Comparison of ENCODE assay signal across 9 cellular contexts in genomic region chr2:179106342-179107178, GRCh38. TPM values are rescaled to one million over a fixed set of nuclear protein-coding genes. Genes with fewer than 3 reads are reported as not detected.
DNase-seq lines count a peak whose midpoint lies in the region; ATAC-seq and TF ChIP-seq lines count a peak whose summit lies in the region.
"Had no signal": no experiment of that assay in that cellular context is flagged by ENCODE, and none has a peak within 500 bp of the region (broad histone marks: within the 10 kb centered on the region; RNA-seq: fewer than 3 reads in every experiment).

No MANE protein-coding gene starts in this region.

- H2BK5ac ChIP-seq in mesendoderm (ENCODE audit: low read length), result no peak overlapping the region

- H3K4me3 ChIP-seq in NT2/D1 (ENCODE audit: insufficient read length, low read depth) (no peak overlapping the region), mesendoderm (ENCODE audit: low read length) (no peak overlapping the region), esophagus squamous epithelium (no peak overlapping the region), coronary artery (no peak overlapping the region)
- H3K4me3 ChIP-seq: SK-N-MC had no signal

- H3K9ac ChIP-seq in NT2/D1 (ENCODE audit: insufficient read length, low read depth), result no peak overlapping the region
- no peak overlapping the region for H3K9ac ChIP-seq in mesendoderm (ENCODE audit: low read length)

- no peak overlapping the region for H3K56ac ChIP-seq in mesendoderm (ENCODE audit: low read length)

- no peak overlapping the region for H4K5ac ChIP-seq in mesendoderm (ENCODE audit: low read length)

- H3K4me2 ChIP-seq in mesendoderm (ENCODE audit: low read length), result no peak overlapping the region

- TF ChIP-seq CTCF in esophagus squamous epithelium (IDR thresholded peaks at IDR 0.05) (no peak), coronary artery (IDR thresholded peaks at IDR 0.05) (no peak)

- H3K18ac ChIP-seq in mesendoderm (ENCODE audit: low read length), result no peak overlapping the region

- no peak overlapping the region for H3K23ac ChIP-seq in mesendoderm (ENCODE audit: low read length)

- DNase-seq in DMS153 (lab: John Stamatoyannopoulos, UW) (peak; percentile 96), NT2/D1 (ENCODE audit: low read depth, low spot score) (peak; percentile 8), mesendoderm (peak; percentile 8), esophagus squamous epithelium (lab: John Stamatoyannopoulos, UW) (no peak), coronary artery (ENCODE audit: low spot score) (no peak)

- no peaks in the 10 kb centered on the region for H3K79me1 ChIP-seq in mesendoderm (ENCODE audit: low read length)

- H3K27me3 ChIP-seq in NT2/D1 (ENCODE audit: insufficient read depth, insufficient read length), result no peaks in the 10 kb centered on the region
- H3K27me3 ChIP-seq in mesendoderm (ENCODE audit: insufficient read depth, low read length, poor library complexity), result no peaks in the 10 kb centered on the region
- H3K27me3 ChIP-seq in esophagus squamous epithelium, result no peaks in the 10 kb centered on the region

- WGBS in mesendoderm (ENCODE audit: extremely low coverage, insufficient coverage, low lambda C conversion rate), result no CpG with 5 or more reads among the region's 7 CpGs
- 15 to 24% methylated on average over 7 of the region's 7 CpGs for WGBS in esophagus squamous epithelium, 2 donors

- H2AK5ac ChIP-seq in mesendoderm (ENCODE audit: low read length), result no peak overlapping the region

- H2BK120ac ChIP-seq in mesendoderm (ENCODE audit: low read depth, low read length), result no peak overlapping the region

- no peaks in the 10 kb centered on the region for H3K79me2 ChIP-seq in mesendoderm (ENCODE audit: control insufficient read depth, insufficient read depth, low read length)

- peak; percentile 67 for ATAC-seq in GM19467 (IDR thresholded peaks at IDR 0.05; ENCODE audit: unreplicated experiment)
- peak; percentile 76 for ATAC-seq in HG03521 (IDR thresholded peaks at IDR 0.05; ENCODE audit: unreplicated experiment)

- H3K27ac ChIP-seq in cingulate gyrus (ENCODE audit: low read depth, low read length), result peak overlapping the region; percentile 61
- H3K27ac ChIP-seq in mesendoderm (ENCODE audit: low read depth, low read length), result no peak overlapping the region
- peak overlapping the region in 2 of 4 donors; percentile 36 to 46 for H3K27ac ChIP-seq in esophagus squamous epithelium
- peak overlapping the region in 1 of 2 donors; percentile 39 for H3K27ac ChIP-seq in coronary artery
- H3K27ac ChIP-seq: SK-N-MC had no signal

- no peak overlapping the region for H2BK15ac ChIP-seq in mesendoderm (replicated peaks; ENCODE audit: low read depth)

- no peak for TF ChIP-seq POLR2A in esophagus squamous epithelium (IDR thresholded peaks at IDR 0.05)

- H3K36me3 ChIP-seq in NT2/D1 (ENCODE audit: insufficient read depth, insufficient read length, low read length) (peaks cover 15% of the 10 kb centered on the region), mesendoderm (ENCODE audit: control insufficient read depth, insufficient read depth, low read length) (no peaks in the 10 kb centered on the region), esophagus squamous epithelium (peaks cover 0 to 34% (median 4%) of the 10 kb centered on the region in 3 donors)

- H3K4ac ChIP-seq in mesendoderm (ENCODE audit: low read depth, low read length), result no peak overlapping the region

- intact Hi-C loops in esophagus squamous epithelium (cut with DNase I), result no loop called here

- H4K8ac ChIP-seq in mesendoderm (ENCODE audit: low read depth, low read length), result no peak overlapping the region

- H3K4me1 ChIP-seq in NT2/D1 (ENCODE audit: insufficient read depth, insufficient read length) (no peaks in the 10 kb centered on the region), mesendoderm (ENCODE audit: control insufficient read depth, low read depth, low read length) (no peaks in the 10 kb centered on the region), esophagus squamous epithelium (peaks cover 0 to 25% (median 9%) of the 10 kb centered on the region in 3 donors)

- H3K9me3 ChIP-seq in NT2/D1 (ENCODE audit: insufficient read depth, low read length) (no peaks in the 10 kb centered on the region), esophagus squamous epithelium (no peaks in the 10 kb centered on the region)

RNA-seq across cellular contexts. Expression of gene CCDC141, which starts 56.6 kb away (rescaled TPM):
- 1.2 TPM for polyA plus RNA-seq in mesendoderm (2013, experiment 1 of 2)
- 1.1 TPM for polyA plus RNA-seq in mesendoderm (2013, experiment 2 of 2)
- 1 to 10 TPM in 2 of 4 donors, under 1 TPM in 2; 0.26 to 3.1 (median 1.1) TPM for total RNA-seq in esophagus squamous epithelium

Comparison
In these comparisons a context has a peak if more than half of its experiments do, and no peak if none do; other contexts are left out.
1. DNase-seq: peak in DMS153 (single experiment), NT2/D1 (single experiment) and mesendoderm (single experiment); none in esophagus squamous epithelium (single experiment) and coronary artery (single experiment).